ENCODE assay signal across 29 cellular contexts in genomic region chr2:85048534-85048933, GRCh38.
"Had no signal": no experiment of that assay in that cellular context is flagged by ENCODE, and none has a peak within 500 bp of the region (broad histone marks: within the 10 kb centered on the region; RNA-seq: fewer than 3 reads in every experiment).

No MANE protein-coding gene starts in this region.

- H3K9ac ChIP-seq: parathyroid adenoma had no signal

- H3K27me3 Mint-ChIP-seq: activated CD4-positive, alpha-beta T cell treated with anti-CD3 and anti-CD28 coated beads, Interleukin-2, amount 10 ng/mL, durations not matched to agents 7 days and 5 days; activated CD8-positive, alpha-beta memory T cell treated with anti-CD3 and anti-CD28 coated beads, Interleukin-2, amount 10 ng/mL, durations not matched to agents 7 days and 5 days; activated naive CD8-positive, alpha-beta T cell; brain; naive thymus-derived CD4-positive, alpha-beta T cell; T-helper 17 cell had no signal

- H3K27ac ChIP-seq: ascending aorta, coronary artery, dorsolateral prefrontal cortex, gastrocnemius medialis, parathyroid adenoma, psoas muscle, suprapubic skin, tibial nerve had no signal

- H3K4me3 ChIP-seq: ascending aorta, coronary artery, dorsolateral prefrontal cortex, gastrocnemius medialis, psoas muscle, suprapubic skin, tibial nerve had no signal

- H3K9me3 Mint-ChIP-seq: activated CD4-positive, alpha-beta T cell treated with anti-CD3 and anti-CD28 coated beads, Interleukin-2, amount 10 ng/mL, durations not matched to agents 7 days and 5 days; brain; naive thymus-derived CD4-positive, alpha-beta T cell; neural crest cell had no signal

- H3K9me3 ChIP-seq: ascending aorta, gastrocnemius medialis, psoas muscle, suprapubic skin, tibial nerve had no signal

- H3K4me3 Mint-ChIP-seq: activated CD4-positive, alpha-beta T cell treated with anti-CD3 and anti-CD28 coated beads, Interleukin-2, amount 10 ng/mL, durations not matched to agents 7 days and 5 days; activated CD8-positive, alpha-beta memory T cell treated with anti-CD3 and anti-CD28 coated beads, Interleukin-2, amount 10 ng/mL, durations not matched to agents 7 days and 5 days; activated CD8-positive, alpha-beta T cell treated with anti-CD3 and anti-CD28 coated beads, Interleukin-2, amount 10 ng/mL, durations not matched to agents 7 days and 5 days; activated naive CD8-positive, alpha-beta T cell; brain; naive thymus-derived CD4-positive, alpha-beta T cell; neural crest cell; T-helper 17 cell had no signal

- H3K27ac Mint-ChIP-seq: activated CD4-positive, alpha-beta T cell treated with anti-CD3 and anti-CD28 coated beads, Interleukin-2, amount 10 ng/mL, durations not matched to agents 7 days and 5 days; activated CD8-positive, alpha-beta memory T cell treated with anti-CD3 and anti-CD28 coated beads, Interleukin-2, amount 10 ng/mL, durations not matched to agents 7 days and 5 days; activated naive CD8-positive, alpha-beta T cell had no signal

- H3K27me3 ChIP-seq: ascending aorta, dorsolateral prefrontal cortex, gastrocnemius medialis, suprapubic skin, tibial nerve had no signal

- H3K4me1 ChIP-seq: ascending aorta, parathyroid adenoma, tibial nerve had no signal

- DNase-seq: activated CD4-positive, alpha-beta T cell treated with anti-CD3 and anti-CD28 coated beads for 1 hour; activated CD4-positive, alpha-beta T cell treated with anti-CD3 and anti-CD28 coated beads, Interleukin-2, amount 10 ng/mL, durations not matched to agents 7 days and 5 days; activated CD8-positive, alpha-beta memory T cell treated with anti-CD3 and anti-CD28 coated beads, Interleukin-2, amount 10 ng/mL, durations not matched to agents 7 days and 5 days; activated CD8-positive, alpha-beta T cell treated with anti-CD3 and anti-CD28 coated beads, Interleukin-2, amount 10 ng/mL, durations not matched to agents 7 days and 5 days; activated effector memory CD4-positive, alpha-beta T cell treated with Interleukin-2 at 50 U/mL for 16 hours; activated naive CD4-positive, alpha-beta T cell treated with Interleukin-2 at 50 U/mL for 16 hours; dorsolateral prefrontal cortex; effector memory CD4-positive, alpha-beta T cell; gastrocnemius medialis; glutamatergic neuron; islet precursor cell; mammary epithelial cell; midbrain; naive thymus-derived CD4-positive, alpha-beta T cell; nucleus accumbens; psoas muscle; stimulated activated CD4-positive, alpha-beta T cell treated with anti-CD3 and anti-CD28 coated beads, Interleukin-15, amount 100 ng/mL, for 24 hours; stimulated activated CD4-positive, alpha-beta T cell treated with anti-CD3 and anti-CD28 coated beads, Interleukin-2, amount 100 ng/mL, for 24 hours; stimulated activated naive CD4-positive, alpha-beta T cell; T-helper 17 cell; T1000 had no signal

- H2AFZ ChIP-seq: parathyroid adenoma had no signal

- ATAC-seq: activated CD8-positive, alpha-beta memory T cell treated with anti-CD3 and anti-CD28 coated beads, Interleukin-2, amount 10 ng/mL, durations not matched to agents 7 days and 5 days; activated CD8-positive, alpha-beta T cell treated with anti-CD3 and anti-CD28 coated beads, Interleukin-2, amount 10 ng/mL, durations not matched to agents 7 days and 5 days; gastrocnemius medialis; naive thymus-derived CD4-positive, alpha-beta T cell; psoas muscle; T-helper 17 cell had no signal
